In the genomic region with DNA sequence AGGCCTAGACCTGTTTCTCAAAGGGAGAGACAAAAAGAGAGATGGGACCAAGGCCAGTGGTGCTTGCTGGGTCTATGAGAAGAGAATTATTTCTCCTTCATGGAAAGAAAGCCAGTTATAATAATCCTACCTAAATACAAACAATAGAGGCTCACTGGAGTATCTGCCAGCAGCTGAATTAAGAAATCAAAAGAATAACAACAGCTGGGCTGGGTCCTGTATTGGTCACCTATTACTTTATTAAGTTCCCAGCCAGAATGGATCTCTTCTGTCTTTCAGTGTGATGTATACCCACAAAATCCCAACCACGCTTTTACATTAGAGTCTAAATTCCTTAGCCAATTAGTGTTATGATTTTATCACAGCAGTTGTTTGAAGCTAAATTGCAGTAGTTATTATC, we compare ENCODE assay signal across 13 cellular contexts.
"Had no signal": no experiment of that assay in that cellular context is flagged by ENCODE, and none has a peak within 500 bp of the region (broad histone marks: within the 10 kb centered on the region; RNA-seq: fewer than 3 reads in every experiment).

No MANE protein-coding gene starts in this region.

- H3K4me2 ChIP-seq: smooth muscle cell had no signal

- H3K4me1 ChIP-seq: esophagus muscularis mucosa, gastrocnemius medialis, heart right ventricle, pancreas had no signal

- H3K4me3 ChIP-seq: esophagus muscularis mucosa, gastrocnemius medialis, heart right ventricle, pancreas, smooth muscle cell had no signal

- H3K27ac ChIP-seq: esophagus muscularis mucosa, gastrocnemius medialis, heart right ventricle, pancreas had no signal

- DNase-seq: effector memory CD4-positive, alpha-beta T cell; gastrocnemius medialis; heart right ventricle; hypothalamus; naive B cell; occipital lobe; pancreas; right cardiac atrium; stimulated activated CD4-positive, alpha-beta T cell treated with anti-CD3 and anti-CD28 coated beads, Interleukin-2, amount 100 ng/mL, for 48 hours; stimulated activated naive CD4-positive, alpha-beta T cell treated with Interleukin-2 at 50 U/mL for 16 hours; trophoblast cell had no signal

- H3K27me3 ChIP-seq: esophagus muscularis mucosa, gastrocnemius medialis, heart right ventricle, pancreas had no signal

- H3K9me3 ChIP-seq: esophagus muscularis mucosa, gastrocnemius medialis, pancreas had no signal

- H3K36me3 ChIP-seq: esophagus muscularis mucosa, gastrocnemius medialis, heart right ventricle, pancreas had no signal
